ENCODE assay signal across 11 cellular contexts in the genomic region with DNA sequence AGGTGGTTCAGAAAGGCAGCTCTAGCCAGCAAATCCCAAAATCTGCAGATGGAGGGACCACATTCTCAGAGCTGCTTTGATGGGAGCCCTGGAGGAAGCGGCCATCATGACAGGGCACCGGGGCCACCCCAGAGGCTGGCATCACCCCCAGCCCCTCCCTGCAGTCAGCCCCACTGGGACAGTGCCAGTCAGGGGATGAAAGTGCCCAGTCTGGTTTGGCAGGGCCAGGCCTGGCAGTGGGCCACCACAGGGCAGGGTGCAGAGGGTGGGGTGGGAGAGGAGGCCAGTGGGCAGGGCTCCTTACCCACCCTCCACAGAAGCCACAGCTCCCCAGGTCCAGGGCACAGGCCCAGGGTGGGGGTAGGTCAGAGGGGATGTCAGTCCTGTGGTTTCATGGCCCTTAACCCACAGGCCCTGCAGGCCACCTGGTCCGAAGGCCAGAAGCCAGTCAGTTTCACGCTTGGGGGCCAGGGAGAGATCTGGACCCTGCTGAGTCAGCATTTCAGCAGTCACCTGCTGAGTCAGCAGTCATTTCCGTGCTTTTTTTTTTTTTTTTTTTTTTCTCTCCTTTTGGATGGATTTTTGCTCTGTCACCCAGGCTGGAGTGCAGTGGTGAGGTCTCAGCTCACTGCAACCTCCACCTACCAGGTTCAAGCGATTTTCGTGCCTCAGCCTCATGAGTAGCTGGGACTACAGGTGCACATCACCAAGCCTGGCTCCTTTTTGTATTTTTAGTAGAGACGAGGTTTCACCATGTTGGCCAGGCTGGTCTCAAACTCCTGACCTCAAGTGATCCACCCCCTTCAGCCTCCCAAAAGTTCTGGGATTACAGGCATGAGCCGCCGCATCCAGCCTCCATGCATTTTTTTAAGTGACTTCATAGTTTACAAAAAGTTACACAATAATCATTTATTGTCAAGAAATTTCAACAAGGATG. TPM values are rescaled to one million over a fixed set of nuclear protein-coding genes. Genes with fewer than 3 reads are reported as not detected.
DNase-seq lines count a peak whose midpoint lies in the region; ATAC-seq and TF ChIP-seq lines count a peak whose summit lies in the region.
"Had no signal": no experiment of that assay in that cellular context is flagged by ENCODE, and none has a peak within 500 bp of the region (broad histone marks: within the 10 kb centered on the region; RNA-seq: fewer than 3 reads in every experiment).

No MANE protein-coding gene starts in this region.

- no peak for DNase-seq in activated CD8-positive, alpha-beta T cell treated with anti-CD3 and anti-CD28 coated beads for 36 hours
- no peak for DNase-seq in activated CD8-positive, alpha-beta T cell treated with anti-CD3 and anti-CD28 coated beads, Interleukin-2, amount 10 ng/mL, durations not matched to agents 7 days and 5 days
- DNase-seq in left ventricle myocardium superior (peak; percentile 71), NCI-H2227 (lab: John Stamatoyannopoulos, UW; ENCODE audit: unreplicated experiment) (no peak), superior temporal gyrus (ENCODE audit: extremely low spot score) (no peak)
- DNase-seq: activated naive CD4-positive, alpha-beta T cell treated with anti-CD3 and anti-CD28 coated beads for 36 hours; T-helper 1 cell had no signal

- CTCF ChIA-PET in activated CD8-positive, alpha-beta T cell treated with anti-CD3 and anti-CD28 coated beads for 36 hours (lab: Charles Lee), result interaction anchor here (1.5 kb wide), 1 partner anchor 13 kb away, joined by 4 read pairs; no protein-coding TSS in a partner anchor
- CTCF ChIA-PET in activated CD8-positive, alpha-beta T cell treated with anti-CD3 and anti-CD28 coated beads, Interleukin-2, amount 10 ng/mL, durations not matched to agents 7 days and 5 days (lab: Charles Lee), result interaction anchor here (1.1 kb wide), 1 partner anchor 11 kb away, joined by 4 read pairs; no protein-coding TSS in a partner anchor

- no peaks in the 10 kb centered on the region for H3K27me3 ChIP-seq in thymus (ENCODE audit: control insufficient read depth, insufficient read depth)
- H3K27me3 ChIP-seq: neural progenitor cell had no signal

- peaks cover 4% of the 10 kb centered on the region for H3K36me3 Mint-ChIP-seq in activated CD8-positive, alpha-beta T cell treated with anti-CD3 and anti-CD28 coated beads for 36 hours (ENCODE audit: low read depth)
- peaks cover 3% of the 10 kb centered on the region for H3K36me3 Mint-ChIP-seq in activated CD8-positive, alpha-beta T cell treated with anti-CD3 and anti-CD28 coated beads, Interleukin-2, amount 10 ng/mL, durations not matched to agents 7 days and 5 days (ENCODE audit: low read depth)

- no peaks in the 10 kb centered on the region for H3K9me3 Mint-ChIP-seq in activated CD8-positive, alpha-beta T cell treated with anti-CD3 and anti-CD28 coated beads for 36 hours
- no peaks in the 10 kb centered on the region for H3K9me3 Mint-ChIP-seq in activated CD8-positive, alpha-beta T cell treated with anti-CD3 and anti-CD28 coated beads, Interleukin-2, amount 10 ng/mL, durations not matched to agents 7 days and 5 days (ENCODE audit: insufficient read depth)
- H3K9me3 Mint-ChIP-seq: activated naive CD4-positive, alpha-beta T cell treated with anti-CD3 and anti-CD28 coated beads for 36 hours; neural progenitor cell had no signal

- H3K27me3 Mint-ChIP-seq in activated CD8-positive, alpha-beta T cell treated with anti-CD3 and anti-CD28 coated beads for 36 hours, result peaks cover 13% of the 10 kb centered on the region
- H3K27me3 Mint-ChIP-seq in activated CD8-positive, alpha-beta T cell treated with anti-CD3 and anti-CD28 coated beads, Interleukin-2, amount 10 ng/mL, durations not matched to agents 7 days and 5 days (ENCODE audit: low read depth), result peaks cover 10% of the 10 kb centered on the region

- no peaks in the 10 kb centered on the region for H3K4me1 Mint-ChIP-seq in activated CD8-positive, alpha-beta T cell treated with anti-CD3 and anti-CD28 coated beads for 36 hours (ENCODE audit: low read depth)
- H3K4me1 Mint-ChIP-seq in activated CD8-positive, alpha-beta T cell treated with anti-CD3 and anti-CD28 coated beads, Interleukin-2, amount 10 ng/mL, durations not matched to agents 7 days and 5 days (ENCODE audit: low read depth), result peaks cover 4% of the 10 kb centered on the region

- TF ChIP-seq POLR2A in Raji (IDR thresholded peaks at IDR 0.05; ENCODE audit: insufficient read depth, low read depth, low read length), result peak; percentile 46

- ATAC-seq in activated CD8-positive, alpha-beta T cell treated with anti-CD3 and anti-CD28 coated beads for 36 hours, result peak; percentile 17
- no peak for ATAC-seq in activated CD8-positive, alpha-beta T cell treated with anti-CD3 and anti-CD28 coated beads, Interleukin-2, amount 10 ng/mL, durations not matched to agents 7 days and 5 days
- ATAC-seq in left ventricle myocardium superior, result peak; percentile 84
- ATAC-seq in GM18868 (IDR thresholded peaks at IDR 0.05; ENCODE audit: unreplicated experiment), result no peak

- no peak overlapping the region for H3K27ac Mint-ChIP-seq in activated CD8-positive, alpha-beta T cell treated with anti-CD3 and anti-CD28 coated beads for 36 hours
- no peak overlapping the region for H3K27ac Mint-ChIP-seq in activated CD8-positive, alpha-beta T cell treated with anti-CD3 and anti-CD28 coated beads, Interleukin-2, amount 10 ng/mL, durations not matched to agents 7 days and 5 days
- H3K27ac Mint-ChIP-seq: activated naive CD4-positive, alpha-beta T cell treated with anti-CD3 and anti-CD28 coated beads for 36 hours; neural progenitor cell had no signal

- no peak overlapping the region for H3K4me3 Mint-ChIP-seq in activated CD8-positive, alpha-beta T cell treated with anti-CD3 and anti-CD28 coated beads for 36 hours
- H3K4me3 Mint-ChIP-seq in activated CD8-positive, alpha-beta T cell treated with anti-CD3 and anti-CD28 coated beads, Interleukin-2, amount 10 ng/mL, durations not matched to agents 7 days and 5 days, result no peak overlapping the region
- H3K4me3 Mint-ChIP-seq: activated naive CD4-positive, alpha-beta T cell treated with anti-CD3 and anti-CD28 coated beads for 36 hours; neural progenitor cell had no signal

- TF ChIP-seq CTCF in activated CD8-positive, alpha-beta T cell treated with anti-CD3 and anti-CD28 coated beads for 36 hours (IDR thresholded peaks at IDR 0.05), result no peak

- WGBS in thymus, result 67% methylated on average over 10 of the region's 10 CpGs

- POLR2A ChIA-PET in activated CD8-positive, alpha-beta T cell treated with anti-CD3 and anti-CD28 coated beads for 36 hours (lab: Charles Lee), result interaction anchor here (1.0 to 1.7 kb wide), 6 partner anchors 9 to 125 kb away, joined by 3 to 8 read pairs (median 4); no protein-coding TSS in a partner anchor
- POLR2A ChIA-PET in activated CD8-positive, alpha-beta T cell treated with anti-CD3 and anti-CD28 coated beads, Interleukin-2, amount 10 ng/mL, durations not matched to agents 7 days and 5 days (lab: Charles Lee), result no interaction called here

- intact Hi-C loops in activated CD8-positive, alpha-beta T cell treated with anti-CD3 and anti-CD28 coated beads for 36 hours (cut with micrococcal nuclease), result no loop called here
- intact Hi-C loops in left ventricle myocardium superior (cut with micrococcal nuclease), result no loop called here

- H3K4me1 ChIP-seq in thymus (ENCODE audit: control insufficient read depth, insufficient read depth, low read length), result no peaks in the 10 kb centered on the region
- H3K4me1 ChIP-seq: neural progenitor cell had no signal

- H3K27ac ChIP-seq in thymus (ENCODE audit: low read depth), result peak overlapping the region; percentile 31
- H3K27ac ChIP-seq: neural progenitor cell had no signal

- H3K9me3 ChIP-seq in thymus (ENCODE audit: control insufficient read depth), result no peaks in the 10 kb centered on the region

- H3K4me3 ChIP-seq in thymus (ENCODE audit: low read length), result no peak overlapping the region
- H3K4me3 ChIP-seq: neural progenitor cell had no signal

- peaks cover 10% of the 10 kb centered on the region for H3K36me3 ChIP-seq in thymus (ENCODE audit: control insufficient read depth, insufficient read depth)
- H3K36me3 ChIP-seq: neural progenitor cell had no signal

RNA-seq across cellular contexts. Expression of gene SLC25A10, which starts 10.4 kb away (rescaled TPM):
- total RNA-seq in activated CD8-positive, alpha-beta T cell treated with anti-CD3 and anti-CD28 coated beads for 36 hours, result 10 to 100 TPM; 29.4 to 30.5 TPM
- 10 to 100 TPM; 39.2 to 40.4 TPM for total RNA-seq in activated CD8-positive, alpha-beta T cell treated with anti-CD3 and anti-CD28 coated beads, Interleukin-2, amount 10 ng/mL, durations not matched to agents 7 days and 5 days
- total RNA-seq in left ventricle myocardium superior, result 8.6 TPM
- 11.9 TPM for polyA plus RNA-seq in thymus

RNA-seq across cellular contexts. Expression of gene MRPL12, which starts 19.3 kb away (rescaled TPM):
- 100 to 1,000 TPM; 149 to 152 TPM for total RNA-seq in activated CD8-positive, alpha-beta T cell treated with anti-CD3 and anti-CD28 coated beads for 36 hours
- 100 to 1,000 TPM; 102 to 104 TPM for total RNA-seq in activated CD8-positive, alpha-beta T cell treated with anti-CD3 and anti-CD28 coated beads, Interleukin-2, amount 10 ng/mL, durations not matched to agents 7 days and 5 days
- total RNA-seq in left ventricle myocardium superior, result 184 TPM
- 59.7 TPM for polyA plus RNA-seq in thymus

RNA-seq across cellular contexts. Expression of gene HGS, which starts 38.6 kb away (rescaled TPM):
- total RNA-seq in activated CD8-positive, alpha-beta T cell treated with anti-CD3 and anti-CD28 coated beads for 36 hours, result 100 to 1,000 TPM in 1 of 2 experiments, 10 to 100 TPM in 1; 98.9 to 113 TPM
- total RNA-seq in activated CD8-positive, alpha-beta T cell treated with anti-CD3 and anti-CD28 coated beads, Interleukin-2, amount 10 ng/mL, durations not matched to agents 7 days and 5 days, result 100 to 1,000 TPM; 107 to 128 TPM
- total RNA-seq in left ventricle myocardium superior, result 42.1 TPM
- polyA plus RNA-seq in thymus, result 157 TPM

RNA-seq across cellular contexts. Expression of gene ARL16, which starts 38.9 kb away (rescaled TPM):
- 10 to 100 TPM; 22.3 to 23.5 TPM for total RNA-seq in activated CD8-positive, alpha-beta T cell treated with anti-CD3 and anti-CD28 coated beads for 36 hours
- 10 to 100 TPM; 21.3 to 28.4 TPM for total RNA-seq in activated CD8-positive, alpha-beta T cell treated with anti-CD3 and anti-CD28 coated beads, Interleukin-2, amount 10 ng/mL, durations not matched to agents 7 days and 5 days
- total RNA-seq in left ventricle myocardium superior, result 12.0 TPM
- polyA plus RNA-seq in thymus, result 129 TPM

RNA-seq across cellular contexts. Expression of gene CCDC137, which starts 55.9 kb away (rescaled TPM):
- total RNA-seq in activated CD8-positive, alpha-beta T cell treated with anti-CD3 and anti-CD28 coated beads for 36 hours, result 10 to 100 TPM; 34.1 to 37.2 TPM
- 10 to 100 TPM; 42.3 to 43.7 TPM for total RNA-seq in activated CD8-positive, alpha-beta T cell treated with anti-CD3 and anti-CD28 coated beads, Interleukin-2, amount 10 ng/mL, durations not matched to agents 7 days and 5 days
- 6.2 TPM for total RNA-seq in left ventricle myocardium superior
- 42.5 TPM for polyA plus RNA-seq in thymus

Comparison
In these comparisons a context has a peak if more than half of its experiments do, and no peak if none do; other contexts are left out.
1. ATAC-seq: peak in activated CD8-positive, alpha-beta T cell treated with anti-CD3 and anti-CD28 coated beads for 36 hours (single experiment) and left ventricle myocardium superior (single experiment); none in activated CD8-positive, alpha-beta T cell treated with anti-CD3 and anti-CD28 coated beads, Interleukin-2, amount 10 ng/mL, durations not matched to agents 7 days and 5 days (single experiment) and GM18868 (single experiment).